Comparison of ENCODE assay signal across 7 cellular contexts in genomic region chr9:11928871-11929321, GRCh38.
"Had no signal": no experiment of that assay in that cellular context is flagged by ENCODE, and none has a peak within 500 bp of the region (broad histone marks: within the 10 kb centered on the region; RNA-seq: fewer than 3 reads in every experiment).

No MANE protein-coding gene starts in this region.

- H3K4me1 Mint-ChIP-seq: GM23338, H9 had no signal

- H3K27ac Mint-ChIP-seq: GM23338, H9 had no signal

- H3K4me3 ChIP-seq: GM23338 had no signal

- H3K4me2 ChIP-seq: GM23338 had no signal

- H2AFZ ChIP-seq: GM23338 had no signal

- ATAC-seq: GM23338 had no signal

- FAIRE-seq: H1, H54, HTR-8/SVneo had no signal

- H3K4me3 Mint-ChIP-seq: GM23338, H9 had no signal

- DNase-seq: H9, HCEC 1CT, IMR-90 had no signal
